Comparison of ENCODE assay signal across 8 cellular contexts in the genomic region with DNA sequence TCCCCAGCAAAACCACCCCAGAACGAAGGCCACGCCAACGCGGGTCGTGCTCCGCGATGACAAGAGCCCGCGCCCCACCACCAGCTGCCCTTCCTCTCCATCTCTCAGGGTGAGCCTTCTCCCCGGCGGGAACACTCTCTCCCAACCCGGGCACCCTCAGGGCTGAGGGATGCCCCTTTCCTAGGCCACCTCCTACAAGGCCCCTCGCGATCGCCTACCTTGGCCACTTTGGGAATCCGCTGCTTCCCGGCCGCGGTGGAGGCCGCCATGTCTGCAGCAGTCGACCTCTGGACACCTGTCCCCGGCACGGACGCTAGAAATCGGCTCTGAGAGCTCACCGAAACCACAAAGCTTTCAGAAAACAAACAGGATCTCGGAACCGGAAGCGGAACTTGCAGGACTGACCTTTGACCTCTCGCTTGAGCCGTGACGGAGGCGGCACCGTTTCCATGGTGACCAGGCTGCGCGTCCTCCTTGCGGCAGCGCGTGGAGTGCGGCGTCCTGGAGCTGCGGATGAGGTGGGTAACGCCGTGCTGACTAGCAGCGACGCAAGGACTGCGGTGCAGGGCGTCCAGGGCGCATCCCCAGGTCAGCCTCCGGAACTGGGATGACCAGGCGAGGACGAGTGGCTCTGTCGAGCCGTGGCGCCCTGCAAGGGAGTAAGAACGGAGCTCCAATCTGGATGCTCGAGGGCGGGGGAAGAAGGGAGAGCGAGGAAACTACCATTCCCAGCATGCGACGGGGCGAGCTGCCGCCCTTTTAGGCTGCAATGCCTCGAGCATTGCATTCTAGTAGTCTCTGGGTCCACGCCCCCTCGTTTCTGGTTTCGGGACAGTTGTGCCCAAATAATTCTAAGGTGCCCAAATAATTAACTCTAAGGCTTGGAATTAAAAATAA. TPM values are rescaled to one million over a fixed set of nuclear protein-coding genes. Genes with fewer than 3 reads are reported as not detected.
DNase-seq lines count a peak whose midpoint lies in the region; ATAC-seq lines count a peak whose summit lies in the region.

A gene with protein sequence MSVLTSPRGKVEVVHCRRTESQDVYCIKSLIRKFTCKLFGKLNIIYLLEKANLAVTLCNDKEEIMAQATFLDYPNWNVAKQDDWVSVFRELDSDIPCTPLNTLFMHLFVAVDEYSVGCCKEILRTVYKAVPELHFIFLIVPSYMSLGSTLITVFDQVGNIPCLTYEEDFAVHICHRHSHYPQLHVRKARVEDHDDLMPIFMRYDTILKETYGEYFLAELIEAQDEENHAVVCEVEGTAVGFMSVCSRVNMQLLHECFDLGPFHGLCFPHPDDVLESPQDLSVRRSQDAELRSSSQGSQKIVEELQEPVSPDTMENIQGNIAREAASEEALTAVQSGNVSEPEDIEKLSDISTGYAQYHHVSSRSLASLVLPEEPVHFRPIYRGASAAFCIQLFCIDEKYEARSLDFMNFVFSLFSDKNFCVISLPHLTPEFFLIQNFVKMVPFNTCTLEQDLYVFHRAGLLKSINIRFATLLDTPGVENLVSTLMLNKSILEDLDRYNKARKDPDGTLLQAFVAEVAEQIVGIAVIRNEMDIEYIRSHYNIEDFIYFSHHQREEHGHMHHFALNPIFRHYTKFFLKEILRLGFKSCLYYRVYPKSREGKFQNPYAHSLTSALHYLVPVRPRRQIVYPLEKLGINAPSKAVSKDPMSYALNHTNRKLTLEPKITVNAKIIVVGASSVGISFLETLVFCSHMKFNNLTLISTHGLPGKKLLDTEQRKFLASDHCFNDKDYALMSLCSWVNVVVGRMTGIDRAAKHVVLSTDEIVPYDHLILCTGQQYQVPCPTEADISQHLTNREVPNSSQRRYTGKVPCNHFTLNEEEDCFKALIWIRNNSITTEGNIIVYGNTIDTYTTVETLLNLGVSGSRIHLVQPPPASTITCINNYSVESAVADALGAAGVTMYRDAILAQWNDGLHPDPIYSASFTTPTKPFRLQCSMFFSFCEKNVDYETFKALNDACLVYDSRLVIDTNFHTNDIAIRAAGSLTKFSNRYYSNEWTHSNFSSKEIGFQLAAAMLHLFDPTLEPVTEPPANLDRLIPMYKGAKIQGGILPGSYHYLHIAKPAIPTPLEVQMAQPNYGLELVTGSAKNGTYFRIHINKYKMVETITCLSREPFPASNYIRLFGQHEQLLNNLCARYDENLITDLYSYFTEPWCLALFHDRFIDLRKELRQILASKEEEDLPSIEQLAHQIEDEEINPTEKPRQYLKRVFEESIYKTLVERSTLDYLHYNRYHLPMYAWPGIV (plus strand): TSS at position 459 of the 897 bp plus-strand sequence. CDS start 4,122 bp downstream, outside the sequence.
A gene (minus strand): TSS at position 393 of the 897 bp plus-strand sequence. CDS start 124 bp downstream, at position 269.

- peak within 1 kb of the TSS; percentile 100 for H2AFZ ChIP-seq in mesenchymal stem cell (ENCODE audit: low read depth, low read length)

- peak; percentile 95 for ATAC-seq in GM21390 (IDR thresholded peaks at IDR 0.05; ENCODE audit: unreplicated experiment)

- H4K91ac ChIP-seq in mesenchymal stem cell (ENCODE audit: low read length) = no peak within 1 kb of the TSS

- H3K9ac ChIP-seq in endocrine pancreas (ENCODE audit: control insufficient read depth, insufficient read depth, low read length) (peak within 1 kb of the TSS; percentile 97), mesenchymal stem cell (ENCODE audit: low read length) (peak within 1 kb of the TSS; percentile 94)

- in situ Hi-C loops in Caki2 (cut with HindIII; ENCODE audit: low pct_unique_long_range_greater_than_20kb, low sequenced_read_pairs) = no loop called here

- peak within 1 kb of the TSS; percentile 78 for H3K4me2 ChIP-seq in mesenchymal stem cell (ENCODE audit: low read length, poor library complexity, severe bottlenecking)

- under 1% methylated on average over 64 of the region's 67 CpGs for WGBS in mesenchymal stem cell

- H4K8ac ChIP-seq in mesenchymal stem cell (ENCODE audit: low read length) = peak within 1 kb of the TSS; percentile 94

- no peaks in the 10 kb centered on the region for H3K9me3 ChIP-seq in endocrine pancreas (ENCODE audit: control insufficient read depth, low read length)
- no peaks in the 10 kb centered on the region for H3K9me3 ChIP-seq in mesenchymal stem cell (ENCODE audit: control insufficient read depth, low read length)

- peak within 1 kb of the TSS; percentile 67 for H3K27ac ChIP-seq in mesenchymal stem cell (ENCODE audit: low read length, poor library complexity, severe bottlenecking)

- peaks cover 7% of the 10 kb centered on the region for H3K79me1 ChIP-seq in mesenchymal stem cell (replicated peaks; ENCODE audit: low read length, poor library complexity, severe bottlenecking)

- DNase-seq in Caki2 (ENCODE audit: low read depth) (peak; percentile 98), HUDEP-2 (lab: John Stamatoyannopoulos, UW; ENCODE audit: unreplicated experiment in 76 of 76) (peak in 75 of 76 experiments; percentile 56 to 97 (median 91)), NOMO-1 treated with dmso at 0.1 percent for 144 hours (lab: John Stamatoyannopoulos, UW; ENCODE audit: unreplicated experiment) (peak; percentile 92), mesenchymal stem cell (peak; percentile 97)
- DNase-seq in activated CD8-positive, alpha-beta memory T cell treated with anti-CD3 and anti-CD28 coated beads, Interleukin-2, amount 50 U/mL, for 24 hours (ENCODE audit: extremely low read depth) = peak; percentile 93
- peak; percentile 93 for DNase-seq in stimulated activated CD8-positive, alpha-beta memory T cell treated with anti-CD3 and anti-CD28 coated beads, Interleukin-12 subunit alpha, Interleukin-12 subunit beta, amount 100 ng/mL, for 24 hours (ENCODE audit: extremely low read depth)

- H3K4me3 ChIP-seq in endocrine pancreas (ENCODE audit: control insufficient read depth, insufficient read depth, low read length) (peak within 1 kb of the TSS; percentile 99), mesenchymal stem cell (ENCODE audit: insufficient read depth in 1 of 2, low read depth in 1 of 2, low read length in 2 of 2) (peak within 1 kb of the TSS; percentile 94 to 96)

- H3K27me3 ChIP-seq in endocrine pancreas (ENCODE audit: control insufficient read depth, insufficient read depth, low read length) = no peaks in the 10 kb centered on the region
- peaks cover 0 to 3% of the 10 kb centered on the region in 2 experiments for H3K27me3 ChIP-seq in mesenchymal stem cell (ENCODE audit: control insufficient read depth in 1 of 2, insufficient read depth in 1 of 2, low read length in 2 of 2)

- H3K36me3 ChIP-seq in endocrine pancreas (ENCODE audit: control insufficient read depth, insufficient read depth, low read length) = peaks cover 5% of the 10 kb centered on the region
- peaks cover 9 to 32% of the 10 kb centered on the region in 2 experiments for H3K36me3 ChIP-seq in mesenchymal stem cell (ENCODE audit: control insufficient read depth in 1 of 2, insufficient read depth in 2 of 2, low read depth in 1 of 2, low read length in 2 of 2)

- H2BK5ac ChIP-seq in mesenchymal stem cell (ENCODE audit: low read depth, low read length, poor library complexity, severe bottlenecking) = no peak within 1 kb of the TSS

- H3K18ac ChIP-seq in mesenchymal stem cell (ENCODE audit: low read depth in 1 of 2, low read length in 2 of 2) = peak within 1 kb of the TSS; percentile 23 to 67

- no peak within 1 kb of the TSS for H2BK120ac ChIP-seq in mesenchymal stem cell (ENCODE audit: low read depth, low read length)

- peak within 1 kb of the TSS in 1 of 2 experiments; percentile 22 for H3K4ac ChIP-seq in mesenchymal stem cell (ENCODE audit: low read depth in 1 of 2, low read length in 2 of 2)

- no peak within 1 kb of the TSS for H2BK15ac ChIP-seq in mesenchymal stem cell (ENCODE audit: low read depth, poor library complexity, severe bottlenecking)

- H3K14ac ChIP-seq in mesenchymal stem cell (ENCODE audit: low read length in 2 of 2) = peak within 1 kb of the TSS in 1 of 2 experiments; percentile 19

- H3K23ac ChIP-seq in mesenchymal stem cell (ENCODE audit: low read length in 2 of 2) = no peak within 1 kb of the TSS

- no peak within 1 kb of the TSS for H2BK12ac ChIP-seq in mesenchymal stem cell (ENCODE audit: low read length in 2 of 2)

- H2AK5ac ChIP-seq in mesenchymal stem cell (ENCODE audit: low read length, severe bottlenecking) = no peak within 1 kb of the TSS

- H3K4me1 ChIP-seq in endocrine pancreas (ENCODE audit: control insufficient read depth, insufficient read depth, low read length) (peaks cover 10% of the 10 kb centered on the region), mesenchymal stem cell (ENCODE audit: control insufficient read depth, insufficient read depth, low read depth, low read length) (no peaks in the 10 kb centered on the region)

RNA-seq across cellular contexts. Expression of the first gene that starts in this region (rescaled TPM):
- total RNA-seq in Caki2 (2014; rRNA removed; shearing (Covaris generic); ENCODE audit: low replicate concordance) = 0.07 and 0.14 TPM in 2 replicates
- 0.03 TPM for polyA plus RNA-seq in mesenchymal stem cell (2013, experiment 1 of 2)
- polyA plus RNA-seq in mesenchymal stem cell (2013, experiment 2 of 2) = 0.12 TPM

RNA-seq across cellular contexts. Expression of the second gene that starts in this region (rescaled TPM):
- 18.1 and 20.1 TPM in 2 replicates for total RNA-seq in Caki2 (2014; rRNA removed; shearing (Covaris generic); ENCODE audit: low replicate concordance)
- 13.4 TPM for polyA plus RNA-seq in mesenchymal stem cell (2013, experiment 1 of 2)
- polyA plus RNA-seq in mesenchymal stem cell (2013, experiment 2 of 2) = 14.1 TPM

Comparison
In these comparisons a context has a peak if more than half of its experiments do, and no peak if none do; other contexts are left out.
1. Peak in every context shown above with its lines: DNase-seq, ATAC-seq, H3K4me3 ChIP-seq and H3K27ac ChIP-seq.